3 cellular contexts compared by ENCODE assay signal in the genomic region with DNA sequence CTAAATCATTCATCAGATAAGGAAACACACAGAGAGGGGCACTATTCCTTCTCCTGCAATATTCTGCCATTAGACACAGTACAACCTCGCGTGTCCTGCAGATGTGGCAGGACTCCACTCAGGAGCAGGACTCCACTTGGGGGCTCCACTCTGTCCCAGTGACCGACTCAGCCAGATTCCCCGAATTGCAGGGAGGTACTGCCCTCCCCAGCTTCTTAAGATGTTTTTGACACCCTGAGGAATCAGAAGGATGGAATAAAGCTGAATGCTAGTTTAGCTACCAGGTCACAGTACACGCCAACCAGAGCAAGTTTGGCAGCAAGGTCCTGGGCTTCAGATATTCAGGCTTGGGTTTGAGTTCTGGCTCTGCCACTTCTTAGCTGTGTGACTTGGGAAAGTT.
"Had no signal": no experiment of that assay in that cellular context is flagged by ENCODE, and none has a peak within 500 bp of the region (broad histone marks: within the 10 kb centered on the region; RNA-seq: fewer than 3 reads in every experiment).

No MANE protein-coding gene starts in this region.

- DNase-seq: GDM1, GF-D8 had no signal

- ATAC-seq: GM12878 had no signal

- H3K4me3 ChIP-seq: GM12878 had no signal
